In genomic region chr1:223233410-223234163, GRCh38 we compare ENCODE assay signal across 8 cellular contexts.
DNase-seq lines count a peak whose midpoint lies in the region; ATAC-seq and TF ChIP-seq lines count a peak whose summit lies in the region.

No MANE protein-coding gene starts in this region.

- TF ChIP-seq POLR2A in esophagus squamous epithelium (IDR thresholded peaks at IDR 0.05): no peak

- 16 to 21% methylated on average over 11 of the region's 11 CpGs for whole genome bisulfite sequencing in esophagus squamous epithelium, 2 donors

- DNase-seq in GM03348 (ENCODE audit: low spot score): peak; percentile 81
- DNase-seq in SW 1271 (lab: John Stamatoyannopoulos, UW): peak; percentile 31 to 75
- no peak for DNase-seq in esophagus squamous epithelium (lab: John Stamatoyannopoulos, UW)
- DNase-seq in renal cortical epithelial cell (ENCODE audit: low read depth): peak; percentile 91
- DNase-seq in SKM-1 (lab: John Stamatoyannopoulos, UW; ENCODE audit: unreplicated experiment): no peak
- DNase-seq in NK-92 treated with Interleukin-12 subunit alpha and Interleukin-12 subunit beta, amount 100 ng/mL, for 24 hours (lab: John Stamatoyannopoulos, UW): no peak

- no peak overlapping the region for H3K4me3 ChIP-seq in esophagus squamous epithelium

- TF ChIP-seq CTCF in esophagus squamous epithelium (IDR thresholded peaks at IDR 0.05): peak in 1 of 6 experiments; percentile 31

- no peaks in the 10 kb centered on the region for H3K9me3 ChIP-seq in esophagus squamous epithelium

- no peaks in the 10 kb centered on the region for H3K27me3 ChIP-seq in esophagus squamous epithelium

- peaks cover 0 to 7% (median 0%) of the 10 kb centered on the region in 3 donors for H3K36me3 ChIP-seq in esophagus squamous epithelium

- peak overlapping the region; percentile 60 to 72 (median 65) for H3K27ac ChIP-seq in esophagus squamous epithelium

- H3K4me1 ChIP-seq in esophagus squamous epithelium: peaks cover 0 to 17% (median 16%) of the 10 kb centered on the region in 3 donors

- intact Hi-C loops in esophagus squamous epithelium (cut with DNase I): no loop called here

- ATAC-seq in HG02840 (IDR thresholded peaks at IDR 0.05; ENCODE audit: low FRiP score, unreplicated experiment) (no peak), GM18873 (IDR thresholded peaks at IDR 0.05; ENCODE audit: low FRiP score, unreplicated experiment) (no peak)

Comparison
In these comparisons a context has a peak if more than half of its experiments do, and no peak if none do; other contexts are left out.
1. DNase-seq: peak in GM03348 (single experiment), SW 1271 (2 of 2) and renal cortical epithelial cell (single experiment); none in esophagus squamous epithelium (single experiment), SKM-1 (single experiment) and NK-92 treated with Interleukin-12 subunit alpha and Interleukin-12 subunit beta, amount 100 ng/mL, for 24 hours (single experiment).